In the genomic region with DNA sequence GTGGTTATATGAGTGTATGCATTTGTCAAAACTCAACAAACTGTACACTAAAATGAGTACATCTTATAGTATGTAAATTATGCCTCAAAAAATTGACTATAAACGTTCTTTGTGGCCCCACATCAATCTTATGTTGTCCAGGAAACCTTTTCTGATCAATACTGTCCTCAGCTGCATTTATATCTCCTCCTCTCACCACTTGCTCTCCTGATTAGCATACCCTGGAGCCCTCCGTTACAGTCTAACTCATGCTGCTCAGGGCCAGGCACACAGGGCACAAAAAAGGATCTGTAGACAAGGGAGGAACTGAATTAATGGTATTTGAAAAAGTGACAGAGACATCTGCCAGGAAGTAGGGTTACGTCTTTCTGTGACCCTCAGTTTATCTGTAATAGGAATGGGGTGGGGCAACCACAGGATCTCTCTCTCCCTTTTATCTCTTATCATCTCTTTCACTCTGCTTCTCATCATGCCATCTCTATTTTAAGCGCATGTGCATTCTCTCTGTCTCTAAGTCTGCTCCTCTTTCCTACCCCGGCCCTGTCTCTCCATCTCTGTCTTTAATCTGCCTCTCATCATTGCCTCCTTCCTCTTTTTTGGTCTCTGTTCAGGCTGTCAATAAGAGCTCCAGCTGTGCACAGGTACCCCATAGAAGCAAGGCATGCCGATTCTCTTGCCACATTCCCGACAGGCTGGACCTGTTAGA, we compare ENCODE assay signal across 18 cellular contexts. TPM values are rescaled to one million over a fixed set of nuclear protein-coding genes. Genes with fewer than 3 reads are reported as not detected.
"Had no signal": no experiment of that assay in that cellular context is flagged by ENCODE, and none has a peak within 500 bp of the region (broad histone marks: within the 10 kb centered on the region; RNA-seq: fewer than 3 reads in every experiment).

No MANE protein-coding gene starts in this region.

- H3K36me3 Mint-ChIP-seq: naive B cell had no signal

- H3K4me1 Mint-ChIP-seq: naive B cell had no signal

- H3K9me3 Mint-ChIP-seq: central memory CD8-positive, alpha-beta T cell; T-helper 1 cell treated with Interleukin-12 subunit alpha and Interleukin-12 subunit beta and Interleukin-4 antibody, amounts not matched to agents 30 μg/mL and 1 μg/mL, for 36 hours had no signal

- H3K4me3 ChIP-seq: coronary artery, esophagus squamous epithelium, hepatocyte, left lung, pancreas, tibial artery had no signal

- ATAC-seq: left lung, pancreas, SK-N-SH treated with all-trans-retinoic acid at 6 μM for 48 hours had no signal

- H3K36me3 ChIP-seq: brain microvascular endothelial cell, esophagus squamous epithelium, left lung, pancreas, tibial artery had no signal

- H3K4me3 Mint-ChIP-seq: activated naive CD8-positive, alpha-beta T cell; central memory CD8-positive, alpha-beta T cell; naive B cell; T-helper 1 cell treated with Interleukin-12 subunit alpha and Interleukin-12 subunit beta and Interleukin-4 antibody, amounts not matched to agents 30 μg/mL and 1 μg/mL, for 36 hours had no signal

- H3K4me1 ChIP-seq: pancreas, tibial artery had no signal

- DNase-seq: activated CD4-positive, alpha-beta T cell treated with anti-CD3 and anti-CD28 coated beads for 1 hour; activated gamma-delta T cell; brain microvascular endothelial cell; esophagus squamous epithelium; left lung; naive B cell; pancreas; stimulated activated CD4-positive, alpha-beta T cell treated with anti-CD3 and anti-CD28 coated beads, Interleukin-1b, Interleukin-23, amount 100 ng/mL, for 48 hours; tibial artery had no signal

- H3K27ac ChIP-seq: brain microvascular endothelial cell, coronary artery, esophagus squamous epithelium, hepatocyte, left lung, pancreas, tibial artery had no signal

- H3K9me3 ChIP-seq: esophagus squamous epithelium, left lung, pancreas, tibial artery had no signal

- H3K27ac Mint-ChIP-seq: activated naive CD8-positive, alpha-beta T cell; naive B cell; T-helper 1 cell treated with Interleukin-12 subunit alpha and Interleukin-12 subunit beta and Interleukin-4 antibody, amounts not matched to agents 30 μg/mL and 1 μg/mL, for 36 hours had no signal

RNA-seq across cellular contexts. Expression of a gene that starts 7.1 kb away (rescaled TPM):
- total RNA-seq: fibroblast of villous mesenchyme had no signal
- polyA plus RNA-seq: hepatocyte, keratinocyte had no signal

RNA-seq across cellular contexts. Expression of a gene that starts 49.3 kb away (rescaled TPM):
- total RNA-seq: glomerular endothelial cell had no signal
